21 cellular contexts compared by ENCODE assay signal in the genomic region with DNA sequence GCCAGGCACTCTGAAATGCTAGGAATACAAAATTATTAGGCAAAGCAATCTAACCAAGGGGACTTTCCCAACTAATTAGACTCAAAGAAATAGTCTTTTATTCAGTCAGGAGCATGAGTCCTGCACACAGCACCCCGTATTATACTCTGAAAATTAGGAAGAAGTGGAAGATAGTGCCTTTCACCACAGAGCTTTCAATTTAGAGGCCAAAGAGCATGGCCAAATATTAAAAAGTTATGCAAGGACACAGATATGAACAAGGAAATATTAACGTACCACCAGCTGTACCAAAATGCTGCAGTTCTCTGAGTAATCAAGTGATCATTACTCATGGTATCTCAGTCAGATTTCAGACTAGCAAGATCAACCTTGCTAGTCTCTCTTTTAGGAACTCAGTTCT. TPM values are rescaled to one million over a fixed set of nuclear protein-coding genes. Genes with fewer than 3 reads are reported as not detected.
DNase-seq lines count a peak whose midpoint lies in the region; ATAC-seq and TF ChIP-seq lines count a peak whose summit lies in the region.
"Had no signal": no experiment of that assay in that cellular context is flagged by ENCODE, and none has a peak within 500 bp of the region (broad histone marks: within the 10 kb centered on the region; RNA-seq: fewer than 3 reads in every experiment).

No MANE protein-coding gene starts in this region.

- peak; percentile 64 for ATAC-seq in upper lobe of right lung
- ATAC-seq in GM21576 (IDR thresholded peaks at IDR 0.05; ENCODE audit: unreplicated experiment): no peak
- no peak for ATAC-seq in left cardiac atrium
- ATAC-seq: mucosa of descending colon; Right ventricle myocardium inferior; stimulated activated memory B cell treated with anti-CD40 and anti-IgM and Interleukin-4, amounts not matched to agents 10 μg/mL and 1 μg/mL and 100 μg/mL, for 72 hours had no signal

- H3K4me1 ChIP-seq in upper lobe of right lung: peaks cover 15% of the 10 kb centered on the region

- intact Hi-C loops in upper lobe of right lung (cut with DNase I) (no loop called here), left cardiac atrium (cut with DNase I) (no loop called here)

- H3K4me3 ChIP-seq in brain microvascular endothelial cell (ENCODE audit: low read depth, low read length) (no peak overlapping the region), upper lobe of right lung (no peak overlapping the region)
- H3K4me3 ChIP-seq: heart right ventricle, mucosa of descending colon, transverse colon had no signal

- DNase-seq in NOMO-1 treated with DMSO at 0.1 percent for 48 hours (lab: John Stamatoyannopoulos, UW; ENCODE audit: unreplicated experiment) (peak; percentile 38), NOMO-1 treated with dmso at 0.1 percent for 144 hours (lab: John Stamatoyannopoulos, UW; ENCODE audit: unreplicated experiment) (no peak), brain microvascular endothelial cell (peak; percentile 9), iris pigment epithelial cell (ENCODE audit: low read depth) (peak; percentile 78), upper lobe of right lung (no peak), DMS 273 treated with DMSO at 0.1 percent for 48 hours (lab: John Stamatoyannopoulos, UW) (no peak), left cardiac atrium (no peak)
- DNase-seq: 8988T; activated CD8-positive, alpha-beta memory T cell treated with anti-CD3 and anti-CD28 coated beads for 24 hours; amygdala; CD4-positive, alpha-beta memory T cell; DND-41; heart right ventricle; mucosa of descending colon; NCI-H1105 treated with DMSO at 0.1 percent for 48 hours; occipital lobe; T-helper 1 cell; transverse colon had no signal

- no peaks in the 10 kb centered on the region for H3K9me3 ChIP-seq in upper lobe of right lung
- H3K9me3 ChIP-seq: heart right ventricle, mucosa of descending colon, transverse colon had no signal

- TF ChIP-seq CTCF in brain microvascular endothelial cell (IDR thresholded peaks at IDR 0.05; ENCODE audit: low read depth, low read length, missing control alignments): no peak
- TF ChIP-seq CTCF in upper lobe of right lung (IDR thresholded peaks at IDR 0.05): no peak

- no peaks in the 10 kb centered on the region for H3K27me3 ChIP-seq in brain microvascular endothelial cell (replicated peaks)
- no peaks in the 10 kb centered on the region for H3K27me3 ChIP-seq in upper lobe of right lung
- H3K27me3 ChIP-seq: heart right ventricle, transverse colon had no signal

- no peak overlapping the region for H3K27ac ChIP-seq in brain microvascular endothelial cell
- peak overlapping the region; percentile 73 for H3K27ac ChIP-seq in upper lobe of right lung

- in situ Hi-C loops in brain microvascular endothelial cell (cut with HindIII; ENCODE audit: low pct_ligation_motif_present, low sequenced_read_pairs): no loop called here

- H3K36me3 ChIP-seq in brain microvascular endothelial cell (replicated peaks) (no peaks in the 10 kb centered on the region), upper lobe of right lung (no peaks in the 10 kb centered on the region)
- H3K36me3 ChIP-seq: heart right ventricle, transverse colon had no signal

RNA-seq across cellular contexts. Expression of a gene that starts 22.6 kb away (rescaled TPM):
- total RNA-seq in upper lobe of right lung: 198 TPM
- total RNA-seq in left cardiac atrium: 10 to 100 TPM; 42.4 to 59.8 TPM

RNA-seq across cellular contexts. Expression of a gene that starts 39.4 kb away (rescaled TPM):
- total RNA-seq in upper lobe of right lung: 12.2 TPM
- total RNA-seq in left cardiac atrium: 1 to 10 TPM; 5.2 to 7.1 TPM

Comparison
In these comparisons a context has a peak if more than half of its experiments do, and no peak if none do; other contexts are left out.
1. DNase-seq: peak in NOMO-1 treated with DMSO at 0.1 percent for 48 hours (single experiment), brain microvascular endothelial cell (single experiment) and iris pigment epithelial cell (single experiment); none in NOMO-1 treated with dmso at 0.1 percent for 144 hours (single experiment), upper lobe of right lung (single experiment), DMS 273 treated with DMSO at 0.1 percent for 48 hours (single experiment) and left cardiac atrium (single experiment).